ENCODE assay signal across 11 cellular contexts in the genomic region with DNA sequence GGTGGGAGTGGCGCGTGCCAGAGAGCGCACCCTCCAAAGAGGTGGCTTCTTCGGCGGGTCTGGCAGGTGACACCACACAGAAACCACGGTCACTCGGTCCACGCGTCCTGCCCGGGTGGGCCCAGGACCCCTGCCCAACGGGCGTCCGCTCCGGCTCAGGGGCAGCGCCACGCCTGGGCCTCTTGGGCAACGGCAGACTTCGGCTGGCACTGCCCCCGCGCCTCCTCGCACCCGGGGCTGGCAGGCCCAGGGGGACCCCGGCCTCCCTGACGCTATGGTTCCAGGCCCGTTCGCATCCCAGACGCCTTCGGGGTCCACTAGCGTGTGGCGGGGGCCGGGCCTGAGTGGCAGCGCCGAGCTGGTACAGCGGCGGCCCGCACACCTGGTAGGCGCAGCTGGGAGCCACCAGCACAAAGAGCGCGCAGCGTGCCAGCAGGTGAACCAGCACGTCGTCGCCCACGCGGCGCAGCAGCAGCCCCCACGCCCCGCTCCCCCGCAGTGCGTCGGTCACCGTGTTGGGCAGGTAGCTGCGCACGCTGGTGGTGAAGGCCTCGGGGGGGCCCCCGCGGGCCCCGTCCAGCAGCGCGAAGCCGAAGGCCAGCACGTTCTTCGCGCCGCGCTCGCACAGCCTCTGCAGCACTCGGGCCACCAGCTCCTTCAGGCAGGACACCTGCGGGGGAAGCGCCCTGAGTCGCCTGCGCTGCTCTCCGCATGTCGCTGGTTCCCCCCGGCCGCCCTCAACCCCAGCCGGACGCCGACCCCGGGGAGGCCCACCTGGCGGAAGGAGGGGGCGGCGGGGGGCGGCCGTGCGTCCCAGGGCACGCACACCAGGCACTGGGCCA. TPM values are rescaled to one million over a fixed set of nuclear protein-coding genes. Genes with fewer than 3 reads are reported as not detected.
A peak's percentile ranks its signal among the peaks of the same experiment; 100 is the strongest.
DNase-seq lines count a peak whose midpoint lies in the region; ATAC-seq, FAIRE-seq and TF ChIP-seq lines count a peak whose summit lies in the region.
"Had no signal": no experiment of that assay in that cellular context is flagged by ENCODE, and none has a peak within 500 bp of the region (broad histone marks: within the 10 kb centered on the region; RNA-seq: fewer than 3 reads in every experiment).

No MANE protein-coding gene starts in this region.

- H3K27ac ChIP-seq in left ventricle myocardium inferior (replicated peaks) (no peak overlapping the region), kidney (ENCODE audit: low read depth in 2 of 2, low read length in 2 of 2) (no peak overlapping the region), aorta (ENCODE audit: low read depth in 1 of 2, low read length in 2 of 2) (no peak overlapping the region)

- peaks cover 76% of the 10 kb centered on the region for H3K27me3 ChIP-seq in left ventricle myocardium inferior (ENCODE audit: low read depth)
- H3K27me3 ChIP-seq in aorta (ENCODE audit: control insufficient read depth in 1 of 2, insufficient read depth in 2 of 2, low read length in 1 of 2), result no peaks in the 10 kb centered on the region

- H3K9ac ChIP-seq in kidney (ENCODE audit: low read length in 2 of 2), result no peak overlapping the region

- H3K36me3 ChIP-seq in left ventricle myocardium inferior (no peaks in the 10 kb centered on the region), kidney (ENCODE audit: control insufficient read depth in 1 of 2, insufficient read depth in 2 of 2, low read length in 2 of 2) (no peaks in the 10 kb centered on the region), aorta (ENCODE audit: control insufficient read depth in 1 of 2, insufficient read depth in 2 of 2, low read length in 1 of 2) (no peaks in the 10 kb centered on the region)

- intact Hi-C loops in left ventricle myocardium inferior (cut with micrococcal nuclease), result no loop called here
- intact Hi-C loops in left ventricle myocardium superior (cut with micrococcal nuclease), result no loop called here
- intact Hi-C loops in kidney (cut with DNase I), result no loop called here
- intact Hi-C loops in aorta (cut with DNase I), result no loop called here

- DNase-seq in left ventricle myocardium inferior (no peak), left ventricle myocardium superior (no peak), RPMI8226 (peak; percentile 57), kidney (peak; percentile 70), aorta (peak; percentile 28 to 69), amygdala (lab: John Stamatoyannopoulos, UW) (no peak), urothelium cell line (ENCODE audit: low spot score) (no peak)
- DNase-seq: T1000 had no signal

- no peak for FAIRE-seq in kidney (lab: Jason Lieb, UNC)
- FAIRE-seq in urothelium cell line (lab: Jason Lieb, UNC), result no peak
- FAIRE-seq: H54 had no signal

- H3K4me3 ChIP-seq in left ventricle myocardium inferior (peak overlapping the region; percentile 14), kidney (ENCODE audit: low read length in 2 of 2) (no peak overlapping the region), aorta (ENCODE audit: low read length in 2 of 2) (no peak overlapping the region)

- TF ChIP-seq CTCF in left ventricle myocardium inferior (IDR thresholded peaks at IDR 0.05; ENCODE audit: borderline replicate concordance), result no peak
- no peak for TF ChIP-seq CTCF in kidney (IDR thresholded peaks at IDR 0.05; ENCODE audit: borderline replicate concordance, extremely low read depth, insufficient read depth)

- H3K9me3 ChIP-seq in left ventricle myocardium inferior (replicated peaks) (no peaks in the 10 kb centered on the region), kidney (ENCODE audit: control insufficient read depth in 1 of 2, low read length in 2 of 2) (no peaks in the 10 kb centered on the region), aorta (ENCODE audit: control insufficient read depth, low read length) (no peaks in the 10 kb centered on the region)

- ATAC-seq in left ventricle myocardium superior (no peak), aorta (ENCODE audit: low FRiP score) (no peak), GM21619 (IDR thresholded peaks at IDR 0.05; ENCODE audit: unreplicated experiment) (no peak)

- peaks cover 12% of the 10 kb centered on the region for H3K4me1 ChIP-seq in left ventricle myocardium inferior
- H3K4me1 ChIP-seq in kidney (ENCODE audit: control insufficient read depth in 1 of 2, insufficient read depth in 1 of 2, low read depth in 1 of 2, low read length in 2 of 2), result peaks cover 0 to 2% of the 10 kb centered on the region in 2 donors
- no peaks in the 10 kb centered on the region for H3K4me1 ChIP-seq in aorta (ENCODE audit: control insufficient read depth in 1 of 2, insufficient read depth in 2 of 2, low read length in 2 of 2)

- WGBS in aorta, 2 donors, result 41 to 48% methylated on average over 68 to 87 of the region's 87 CpGs

RNA-seq across cellular contexts. Expression of gene TERT, which starts 0.7 kb away (rescaled TPM):
- total RNA-seq in left ventricle myocardium inferior (not detected), left ventricle myocardium superior (not detected), kidney (0.91 TPM), aorta (not detected)
- polyA plus RNA-seq in kidney (ENCODE audit: insufficient read depth, low read depth, low replicate concordance) (not detected), aorta (not detected)
- total RNA-seq: temporal lobe had no signal

RNA-seq across cellular contexts. Expression of gene CLPTM1L, which starts 50.7 kb away (rescaled TPM):
- total RNA-seq in left ventricle myocardium inferior (34.2 TPM), left ventricle myocardium superior (31.5 TPM), kidney (96.6 TPM), aorta (10 to 100 TPM; 66.0 to 71.2 TPM)
- polyA plus RNA-seq in kidney (ENCODE audit: insufficient read depth, low read depth, low replicate concordance) (135 TPM), aorta (10 to 100 TPM; 72.5 to 95.5 TPM)

Comparison
In these comparisons a context has a peak if more than half of its experiments do, and no peak if none do; other contexts are left out.
1. DNase-seq: peak in RPMI8226 (single experiment), kidney (single experiment) and aorta (2 of 2); none in left ventricle myocardium inferior (single experiment), left ventricle myocardium superior (single experiment), amygdala (0 of 56) and urothelium cell line (single experiment).